ENCODE assay signal across 30 cellular contexts in genomic region chr10:75464478-75465090, GRCh38. TPM values are rescaled to one million over a fixed set of nuclear protein-coding genes. Genes with fewer than 3 reads are reported as not detected.
DNase-seq lines count a peak whose midpoint lies in the region; ATAC-seq, FAIRE-seq and TF ChIP-seq lines count a peak whose summit lies in the region.
"Had no signal": no experiment of that assay in that cellular context is flagged by ENCODE, and none has a peak within 500 bp of the region (broad histone marks: within the 10 kb centered on the region; RNA-seq: fewer than 3 reads in every experiment).

No MANE protein-coding gene starts in this region.

- no peak overlapping the region for H4K8ac ChIP-seq in H1 (ENCODE audit: extremely low read depth, insufficient read depth, low read length)

- no peak overlapping the region for H3K23ac ChIP-seq in H1 (ENCODE audit: insufficient read length)

- H3K4me3 ChIP-seq in HL-60 (replicated peaks; ENCODE audit: insufficient read depth, low read length) (no peak overlapping the region), H1 (ENCODE audit: extremely low read depth in 1 of 4, insufficient read depth in 2 of 4, low read depth in 3 of 4, low read length in 4 of 4) (no peak overlapping the region), mesodermal cell (ENCODE audit: extremely low read depth, insufficient read depth, low read length, poor library complexity, severe bottlenecking) (no peak overlapping the region), rectal smooth muscle tissue (ENCODE audit: low read length) (no peak overlapping the region), left lung (no peak overlapping the region)
- H3K4me3 ChIP-seq: BLaER1 treated with 17β-estradiol and CSF1 and Interleukin-3, amounts not matched to agents 10 nM and 100 nM; cardiac muscle cell; coronary artery; lower lobe of right lung; SJSA1; skin epidermis had no signal

- no peak overlapping the region for H4K91ac ChIP-seq in H1 (replicated peaks; ENCODE audit: insufficient read length, low read length)

- H3K4me1 ChIP-seq in H1 (replicated peaks in 1 of 4; ENCODE audit: control insufficient read depth in 3 of 4, insufficient read depth in 4 of 4, low read length in 3 of 4) = peaks cover 3 to 14% (median 9%) of the 10 kb centered on the region in 4 experiments; a peak in 6 of 7 replicates
- H3K4me1 ChIP-seq in mesodermal cell (ENCODE audit: control insufficient read depth, insufficient read depth, low read length, poor library complexity, severe bottlenecking) = peaks cover 11% of the 10 kb centered on the region
- H3K4me1 ChIP-seq in rectal smooth muscle tissue (ENCODE audit: control insufficient read depth, insufficient read depth, low read length) = peaks cover 18% of the 10 kb centered on the region
- H3K4me1 ChIP-seq in left lung = peaks cover 5 to 26% of the 10 kb centered on the region in 2 donors
- H3K4me1 ChIP-seq: SJSA1 had no signal

- WGBS in H1 (ENCODE audit: extremely low coverage in 1 of 2, insufficient coverage in 1 of 2, insufficient read length in 1 of 2, insufficient replicate concordance in 2 of 2, low coverage in 1 of 2, low lambda C conversion rate in 2 of 2, missing lambda C conversion rate in 1 of 2), 2 experiments = 89% methylated on average over 5 of the region's 5 CpGs; no CpG with 5 or more reads in 1 of the 2 experiments
- WGBS in mesodermal cell (ENCODE audit: insufficient coverage in 2 of 2), 2 experiments = 78 to 100% methylated on average over 1 to 2 of the region's 5 CpGs

- 0 out of 2 replicates have a peak overlapping the region, but pooled peaks have one; percentile 25 for H2AFZ ChIP-seq in H1 (ENCODE audit: low read length)

- FAIRE-seq in H1 (lab: Jason Lieb, UNC) = no peak
- FAIRE-seq: islet of Langerhans, TTC549 had no signal

- H3K4me2 ChIP-seq in H1 (ENCODE audit: insufficient read depth in 1 of 2, low read depth in 2 of 2, low read length in 2 of 2) = no peak overlapping the region

- no peaks in the 10 kb centered on the region for H4K20me1 ChIP-seq in H1 (replicated peaks in 1 of 2; ENCODE audit: control insufficient read depth in 1 of 2, insufficient read depth in 2 of 2, low read length in 2 of 2)
- H4K20me1 ChIP-seq: BLaER1 treated with 17β-estradiol and CSF1 and Interleukin-3, amounts not matched to agents 10 nM and 100 nM had no signal

- H2BK5ac ChIP-seq in H1 (ENCODE audit: low read depth, low read length) = no peak overlapping the region

- POLR2A ChIA-PET in H1 (lab: Charles Lee; ENCODE audit: partially characterized antibody) = no interaction called here

- DNase-seq in HL-60 (ENCODE audit: low read depth in 1 of 2, low spot score in 1 of 2) (no peak), H1 (ENCODE audit: low read depth in 1 of 2, low spot score in 2 of 2) (no peak), left lung (no peak), HK-2 (ENCODE audit: unreplicated experiment) (no peak), SHP77 treated with DMSO at 0.1 percent for 48 hours (lab: John Stamatoyannopoulos, UW) (no peak)
- DNase-seq in activated CD8-positive, alpha-beta memory T cell treated with anti-CD3 and anti-CD28 coated beads, Interleukin-2, amount 50 U/mL, for 48 hours = no peak
- DNase-seq: activated CD4-positive, alpha-beta T cell treated with anti-CD3 and anti-CD28 coated beads, Interleukin-2, amount 50 U/mL, for 4 hours; activated naive CD4-positive, alpha-beta T cell treated with anti-CD3 and anti-CD28 coated beads for 36 hours; amygdala; Caco-2; DMS79; GDM1; HCEC 1CT; KG1; lower lobe of right lung; MM.1S; NCI-H1436; NCI-H2081 treated with DMSO at 0.1 percent for 48 hours; NCI-H226; nucleus accumbens had no signal

- intact Hi-C loops in left lung (cut with DNase I) = no loop called here

- no peak overlapping the region for H3K9ac ChIP-seq in H1 (replicated peaks in 1 of 4; ENCODE audit: extremely low read depth in 1 of 4, low read depth in 3 of 4, low read length in 3 of 4)
- H3K9ac ChIP-seq in rectal smooth muscle tissue (ENCODE audit: low read length) = no peak overlapping the region
- H3K9ac ChIP-seq: BLaER1 treated with 17β-estradiol and CSF1 and Interleukin-3, amounts not matched to agents 10 nM and 100 nM had no signal

- ATAC-seq in left lung = no peak
- ATAC-seq: lower lobe of right lung had no signal

- no peaks in the 10 kb centered on the region for H3K36me3 ChIP-seq in H1 (ENCODE audit: control insufficient read depth in 2 of 4, insufficient read depth in 4 of 4, low read length in 3 of 4)
- no peaks in the 10 kb centered on the region for H3K36me3 ChIP-seq in mesodermal cell (ENCODE audit: control insufficient read depth, insufficient read depth, low read length)
- no peaks in the 10 kb centered on the region for H3K36me3 ChIP-seq in rectal smooth muscle tissue (ENCODE audit: control insufficient read depth, insufficient read depth, low read length)
- no peaks in the 10 kb centered on the region for H3K36me3 ChIP-seq in left lung
- H3K36me3 ChIP-seq: BLaER1 treated with 17β-estradiol and CSF1 and Interleukin-3, amounts not matched to agents 10 nM and 100 nM; cardiac muscle cell; lower lobe of right lung; SJSA1 had no signal

- TF ChIP-seq POLR2A in H1 (IDR thresholded peaks at IDR 0.05; ENCODE audit: control extremely low read depth in 1 of 2, low read depth in 2 of 2, low read length in 2 of 2) = no peak

- H3K14ac ChIP-seq in H1 (ENCODE audit: insufficient read length) = no peak overlapping the region

- no peak overlapping the region for H2BK12ac ChIP-seq in H1 (ENCODE audit: low read depth, low read length)

- H3K23me2 ChIP-seq in H1 (ENCODE audit: low read depth, low read length) = no peaks in the 10 kb centered on the region

- TF ChIP-seq EP300 in H1 (IDR thresholded peaks at IDR 0.05; ENCODE audit: borderline replicate concordance in 1 of 2, low read depth in 2 of 2, low read length in 2 of 2) = no peak

- TF ChIP-seq CTCF in HL-60 (IDR thresholded peaks at IDR 0.05; ENCODE audit: insufficient read depth, low read length) (no peak), H1 (IDR thresholded peaks at IDR 0.05; ENCODE audit: control extremely low read depth in 1 of 3, insufficient read depth in 1 of 3, low read depth in 1 of 3, low read length in 3 of 3) (no peak), left lung (IDR thresholded peaks at IDR 0.05) (no peak)

- H2BK20ac ChIP-seq in H1 (ENCODE audit: low read length) = no peak overlapping the region

- H2AK5ac ChIP-seq in H1 (ENCODE audit: low read depth, low read length) = no peak overlapping the region

- no peak overlapping the region for H3K4ac ChIP-seq in H1 (replicated peaks; ENCODE audit: insufficient read length, low read depth, low read length)

- no peaks in the 10 kb centered on the region for H3K27me3 ChIP-seq in HL-60 (ENCODE audit: insufficient read depth, poor library complexity, severe bottlenecking)
- H3K27me3 ChIP-seq in H1 (replicated peaks in 1 of 4; ENCODE audit: control insufficient read depth in 3 of 4, extremely low read depth in 1 of 4, insufficient read depth in 3 of 4, low read length in 3 of 4) = no peaks in the 10 kb centered on the region; a peak in 1 of 7 replicates
- no peaks in the 10 kb centered on the region for H3K27me3 ChIP-seq in rectal smooth muscle tissue (ENCODE audit: control insufficient read depth, insufficient read depth, low read length)
- H3K27me3 ChIP-seq in left lung = no peaks in the 10 kb centered on the region
- H3K27me3 ChIP-seq: BLaER1 treated with 17β-estradiol and CSF1 and Interleukin-3, amounts not matched to agents 10 nM and 100 nM; cardiac muscle cell; SJSA1 had no signal

- no peak overlapping the region for H2BK15ac ChIP-seq in H1 (ENCODE audit: low read length)

- H3K9me3 ChIP-seq in H1 (ENCODE audit: insufficient read depth in 2 of 2, low read depth in 1 of 2, low read length in 1 of 2) = no peaks in the 10 kb centered on the region
- no peaks in the 10 kb centered on the region for H3K9me3 ChIP-seq in mesodermal cell (ENCODE audit: control insufficient read depth, low read length)
- H3K9me3 ChIP-seq in left lung = no peaks in the 10 kb centered on the region
- H3K9me3 ChIP-seq: BLaER1 treated with 17β-estradiol and CSF1 and Interleukin-3, amounts not matched to agents 10 nM and 100 nM; Caco-2; lower lobe of right lung; SJSA1 had no signal

- H3K56ac ChIP-seq in H1 (replicated peaks; ENCODE audit: insufficient read length, low read depth, low read length) = no peak overlapping the region

- no peak overlapping the region for H2BK120ac ChIP-seq in H1 (replicated peaks; ENCODE audit: low read depth, low read length)

- no peaks in the 10 kb centered on the region for H3K79me2 ChIP-seq in H1 (ENCODE audit: control insufficient read depth in 1 of 2, insufficient read depth in 2 of 2, low read length in 2 of 2)

- H3K27ac ChIP-seq in HL-60 (replicated peaks) (peak overlapping the region; percentile 45), H1 (ENCODE audit: low read depth, low read length) (no peak overlapping the region), mesodermal cell (ENCODE audit: low read depth, low read length, severe bottlenecking) (peak overlapping the region; percentile 13), rectal smooth muscle tissue (ENCODE audit: low read depth, low read length) (peak overlapping the region; percentile 52), left lung (no peak overlapping the region)
- H3K27ac ChIP-seq: BLaER1 treated with 17β-estradiol and CSF1 and Interleukin-3, amounts not matched to agents 10 nM and 100 nM; cardiac muscle cell; coronary artery; lower lobe of right lung; SJSA1 had no signal

- H3K79me1 ChIP-seq in H1 (ENCODE audit: low read depth, low read length) = no peaks in the 10 kb centered on the region

- CTCF ChIA-PET in H1 (lab: Charles Lee; ENCODE audit: partially characterized antibody) = interaction anchor here (2.1 kb wide), 1 partner anchor 8 kb away, joined by 7 read pairs; no protein-coding TSS in a partner anchor

- H4K5ac ChIP-seq in H1 (ENCODE audit: insufficient read length, low read depth, low read length) = no peak overlapping the region

- no peak for TF ChIP-seq RAD21 in H1 (IDR thresholded peaks at IDR 0.05 in 1 of 2, conservative IDR thresholded peaks at IDR 0.05 in 1 of 2; ENCODE audit: low read depth in 2 of 2, low read length in 2 of 2)

- H3K18ac ChIP-seq in H1 (ENCODE audit: extremely low read depth, low read length) = no peak overlapping the region

RNA-seq across cellular contexts. Expression of gene LRMDA, which starts 33.2 kb away (rescaled TPM):
- 0.86 and 2.4 TPM in 2 replicates for total RNA-seq in H1 (2021; fragmentation: NEBNext Ultra II Directional; extraction: Animal tissue kit (Norgen Biotek cat#: 25700))
- polyA plus RNA-seq in H1 (2011; rRNA removed) = 0.52 and 2.8 TPM in 2 replicates
- polyA plus RNA-seq in H1 (2011; cell fraction: cytosol; rRNA removed) = 1.9 TPM
- polyA plus RNA-seq in H1 (2011; cell fraction: nucleus; rRNA removed) = 2.3 TPM
- 1.3 to 4.1 TPM (median 3.0 TPM) in 4 replicates for polyA plus RNA-seq in H1 (2012, experiment 1 of 2)
- 0.24 TPM for polyA plus RNA-seq in H1 (2012, experiment 2 of 2)
- 0.24 TPM for polyA plus RNA-seq in H1 (2013, experiment 1 of 2)
- polyA plus RNA-seq in H1 (2013, experiment 2 of 2) = 0.39 TPM
- polyA minus RNA-seq in H1 (2011; rRNA and poly(A)+ RNA removed) = 0.63 and 4.4 TPM in 2 replicates
- 1.1 TPM for polyA minus RNA-seq in H1 (2011; cell fraction: cytosol; rRNA and poly(A)+ RNA removed)
- 5.4 TPM for polyA minus RNA-seq in H1 (2011; cell fraction: nucleus; rRNA and poly(A)+ RNA removed)
- 1.4 TPM for polyA plus RNA-seq in mesodermal cell (2013, experiment 1 of 2)
- 2.9 TPM for polyA plus RNA-seq in mesodermal cell (2013, experiment 2 of 2)
- total RNA-seq in left lung = 10 to 100 TPM; 16.3 to 21.0 TPM
- total RNA-seq: activated naive CD4-positive, alpha-beta T cell treated with anti-CD3 and anti-CD28 coated beads for 36 hours; SJSA1; T-helper 1 cell treated with Interleukin-12 subunit alpha and Interleukin-12 subunit beta and Interleukin-4 antibody, amounts not matched to agents 30 ng/mL and 1 ng/mL, for 36 hours had no signal

Comparison
In these comparisons a context has a peak if more than half of its experiments do, and no peak if none do; other contexts are left out.
1. H3K27ac ChIP-seq: peak in HL-60 (single experiment), mesodermal cell (single experiment) and rectal smooth muscle tissue (single experiment); none in H1 (single experiment) and left lung (0 of 2).